In genomic region chr2:202814226-202814625, GRCh38 we compare ENCODE assay signal across 21 cellular contexts. TPM values are rescaled to one million over a fixed set of nuclear protein-coding genes. Genes with fewer than 3 reads are reported as not detected.
A peak's percentile ranks its signal among the peaks of the same experiment; 100 is the strongest.
DNase-seq lines count a peak whose midpoint lies in the region; ATAC-seq, FAIRE-seq and TF ChIP-seq lines count a peak whose summit lies in the region.
"Had no signal": no experiment of that assay in that cellular context is flagged by ENCODE, and none has a peak within 500 bp of the region (broad histone marks: within the 10 kb centered on the region; RNA-seq: fewer than 3 reads in every experiment).

No MANE protein-coding gene starts in this region.

- H3K9ac ChIP-seq in HepG2 (ENCODE audit: insufficient read depth, low read depth, low read length) (no peak overlapping the region), PC-3 (ENCODE audit: low read length) (no peak overlapping the region)

- WGBS in HepG2 (ENCODE audit: low lambda C conversion rate): 100% methylated on average over 1 of the region's 1 CpG
- 83% methylated on average over 1 of the region's 1 CpG for WGBS in right lobe of liver (ENCODE audit: insufficient coverage, low coverage, low lambda C conversion rate, missing lambda C conversion rate)

- no peaks in the 10 kb centered on the region for H3K36me3 ChIP-seq in HepG2 (replicated peaks in 1 of 2; ENCODE audit: control insufficient read depth in 1 of 2, insufficient read depth in 2 of 2, low read length in 2 of 2)
- H3K36me3 ChIP-seq in right lobe of liver: no peaks in the 10 kb centered on the region
- no peaks in the 10 kb centered on the region; the same call in 1 of the 2 replicates for H3K36me3 ChIP-seq in GM23338 (ENCODE audit: insufficient read depth)
- no peaks in the 10 kb centered on the region for H3K36me3 ChIP-seq in thoracic aorta
- no peaks in the 10 kb centered on the region for H3K36me3 ChIP-seq in PC-3 (ENCODE audit: low read depth, low read length)

- no peak for FAIRE-seq in HepG2 (lab: Jason Lieb, UNC)
- FAIRE-seq: A204.1, D721Med, G401.6, GM12892, HTR-8/SVneo had no signal

- H3K4me1 Mint-ChIP-seq in GM23338: no peaks in the 10 kb centered on the region
- H3K4me1 Mint-ChIP-seq in type B pancreatic cell (ENCODE audit: unreplicated experiment): peaks cover 7% of the 10 kb centered on the region
- H3K4me1 Mint-ChIP-seq: IgD-negative memory B cell had no signal

- DNase-seq in HepG2 (ENCODE audit: low spot score) (no peak), right lobe of liver (no peak), GM23338 (ENCODE audit: low spot score) (no peak), thoracic aorta (ENCODE audit: low spot score) (no peak), type B pancreatic cell (ENCODE audit: extremely low spot score, unreplicated experiment) (no peak), PC-3 (no peak)
- DNase-seq: AML-193; Caco-2; CD4-positive, alpha-beta T cell; GOT3; H7; HFFc6 had no signal

- no peak for TF ChIP-seq RAD21 in HepG2 (CRISPR knock-in tag; IDR thresholded peaks at IDR 0.05)

- POLR2A ChIA-PET in HepG2 (lab: Yijun Ruan, JAX): no interaction called here
- POLR2A ChIA-PET in PC-3 (lab: Charles Lee; ENCODE audit: unreplicated experiment): no interaction called here

- no peak for TF ChIP-seq EP300 in HepG2 (IDR thresholded peaks at IDR 0.05; ENCODE audit: low read depth in 2 of 2, low read length in 2 of 2)
- TF ChIP-seq EP300 in HepG2 (CRISPR knock-in tag; IDR thresholded peaks at IDR 0.05; ENCODE audit: borderline replicate concordance): no peak

- no peaks in the 10 kb centered on the region for H3K9me2 ChIP-seq in GM23338 (ENCODE audit: insufficient read depth)
- no peaks in the 10 kb centered on the region for H3K9me2 ChIP-seq in PC-3 (replicated peaks; ENCODE audit: low read length)

- H3K4me1 ChIP-seq in HepG2 (ENCODE audit: insufficient read depth, low read length) (no peaks in the 10 kb centered on the region), right lobe of liver (no peaks in the 10 kb centered on the region), GM23338 (ENCODE audit: insufficient read depth) (no peaks in the 10 kb centered on the region), thoracic aorta (ENCODE audit: control insufficient read depth in 1 of 2, low read depth in 2 of 2) (peaks cover 9 to 27% of the 10 kb centered on the region in 2 donors), PC-3 (ENCODE audit: insufficient read depth, low read length) (0 out of 2 replicates have a peak, but pooled peaks cover 3% of the 10 kb centered on the region)

- H3K27ac Mint-ChIP-seq in GM23338 (no peak overlapping the region), type B pancreatic cell (no peak overlapping the region)
- H3K27ac Mint-ChIP-seq: CD4-positive, alpha-beta T cell; HFFc6 had no signal

- TF ChIP-seq CTCF in HepG2 (CRISPR knock-in tag; IDR thresholded peaks at IDR 0.05) (no peak), right lobe of liver (IDR thresholded peaks at IDR 0.05) (no peak), GM23338 (conservative IDR thresholded peaks at IDR 0.05; ENCODE audit: low read depth in 2 of 2) (no peak), thoracic aorta (IDR thresholded peaks at IDR 0.05) (no peak), type B pancreatic cell (conservative IDR thresholded peaks at IDR 0.05) (no peak), PC-3 (conservative IDR thresholded peaks at IDR 0.05; ENCODE audit: low read depth, low read length) (no peak)

- H3K4me2 ChIP-seq in HepG2 (ENCODE audit: low read depth, low read length): no peak overlapping the region
- H3K4me2 ChIP-seq in GM23338: no peak overlapping the region
- no peak overlapping the region for H3K4me2 ChIP-seq in PC-3 (ENCODE audit: low read length)

- in situ Hi-C loops in HepG2 (cut with HindIII; ENCODE audit: extremely low pct_ligation_motif_present, low pct_unique_long_range_greater_than_20kb): no loop called here

- H3F3A ChIP-seq in GM23338 (replicated peaks; ENCODE audit: low read depth) (no peaks in the 10 kb centered on the region), PC-3 (ENCODE audit: low read length, unreplicated experiment) (no peaks in the 10 kb centered on the region)

- H2AFZ ChIP-seq in HepG2 (ENCODE audit: low read length): no peak overlapping the region
- H2AFZ ChIP-seq in GM23338: no peak overlapping the region
- no peak overlapping the region for H2AFZ ChIP-seq in PC-3 (ENCODE audit: low read length)

- intact Hi-C loops in HepG2 (cut with micrococcal nuclease; ENCODE audit: unreplicated experiment): no loop called here
- intact Hi-C loops in right lobe of liver (cut with DNase I): no loop called here
- intact Hi-C loops in PC-3 (cut with micrococcal nuclease): no loop called here

- H3K36me3 Mint-ChIP-seq in GM23338 (ENCODE audit: low read depth) (peaks cover 24% of the 10 kb centered on the region), type B pancreatic cell (peaks cover 15% of the 10 kb centered on the region)

- H3K27me3 ChIP-seq in HepG2 (ENCODE audit: control insufficient read depth in 1 of 2, insufficient read depth in 2 of 2, low read length in 2 of 2) (no peaks in the 10 kb centered on the region), right lobe of liver (no peaks in the 10 kb centered on the region), GM23338 (ENCODE audit: insufficient read depth) (no peaks in the 10 kb centered on the region), thoracic aorta (replicated peaks; ENCODE audit: insufficient read depth) (no peaks in the 10 kb centered on the region), PC-3 (ENCODE audit: low read length) (no peaks in the 10 kb centered on the region)

- no peak overlapping the region for H3K4me3 Mint-ChIP-seq in GM23338
- no peak overlapping the region for H3K4me3 Mint-ChIP-seq in type B pancreatic cell
- H3K4me3 Mint-ChIP-seq: CD4-positive, alpha-beta T cell; HFFc6; IgD-negative memory B cell had no signal

- no peaks in the 10 kb centered on the region for H3K79me2 ChIP-seq in HepG2 (ENCODE audit: insufficient read depth, low read length)
- H3K79me2 ChIP-seq in GM23338 (replicated peaks; ENCODE audit: insufficient read depth): no peaks in the 10 kb centered on the region
- H3K79me2 ChIP-seq in PC-3 (ENCODE audit: low read length): no peaks in the 10 kb centered on the region

- BruUV-seq in HepG2 (replicated peaks; lab: Mats Ljungman, UMichigan): no TSS peak
- no TSS peak for BruUV-seq in PC-3 (replicated peaks; lab: Mats Ljungman, UMichigan)

- H3K27ac ChIP-seq in HepG2 (ENCODE audit: extremely low read length, insufficient read depth, low read length) (no peak overlapping the region), right lobe of liver (no peak overlapping the region), GM23338 (ENCODE audit: low read depth) (no peak overlapping the region), thoracic aorta (peak overlapping the region; percentile 54 to 77), PC-3 (ENCODE audit: low read length) (no peak overlapping the region)
- H3K27ac ChIP-seq: C4-2B had no signal

- H3K27me3 Mint-ChIP-seq in GM23338 (ENCODE audit: insufficient read depth, low read depth, poor library complexity): no peaks in the 10 kb centered on the region
- H3K27me3 Mint-ChIP-seq in type B pancreatic cell: no peaks in the 10 kb centered on the region
- H3K27me3 Mint-ChIP-seq: CD4-positive, alpha-beta T cell; IgD-negative memory B cell had no signal

- CTCF ChIA-PET in HepG2 (lab: Yijun Ruan, JAX; ENCODE audit: low intra/inter-chr PET ratio, low total read pairs): no interaction called here
- CTCF ChIA-PET in PC-3 (lab: Charles Lee): no interaction called here

- H4K20me1 ChIP-seq in HepG2 (ENCODE audit: insufficient read depth, low read length) (no peaks in the 10 kb centered on the region), GM23338 (replicated peaks; ENCODE audit: insufficient read depth) (no peaks in the 10 kb centered on the region; the same call in 1 of the 2 replicates), PC-3 (ENCODE audit: low read length) (no peaks in the 10 kb centered on the region)

- H3K9me3 ChIP-seq in HepG2 (ENCODE audit: low read length) (no peaks in the 10 kb centered on the region), right lobe of liver (no peaks in the 10 kb centered on the region), thoracic aorta (no peaks in the 10 kb centered on the region), PC-3 (ENCODE audit: low read length) (no peaks in the 10 kb centered on the region)
- H3K9me3 ChIP-seq: Caco-2 had no signal

- ATAC-seq in HepG2 (no peak), right lobe of liver (no peak), GM23338 (peak; percentile 46; the same call in 1 of the 3 replicates), thoracic aorta (ENCODE audit: insufficient number of reproducible peaks, low FRiP score, low read depth) (no peak), HG03378 (IDR thresholded peaks at IDR 0.05; ENCODE audit: unreplicated experiment) (no peak), PC-3 (no peak)
- ATAC-seq: HCT116 had no signal

- TF ChIP-seq POLR2A in HepG2 (IDR thresholded peaks at IDR 0.05; ENCODE audit: insufficient read depth in 1 of 2, low read depth in 2 of 2, low read length in 2 of 2) (no peak), right lobe of liver (IDR thresholded peaks at IDR 0.05) (no peak)

- H3K4me3 ChIP-seq in HepG2 (replicated peaks in 1 of 3; ENCODE audit: insufficient read depth in 1 of 3, low read depth in 2 of 3, low read length in 3 of 3): no peak overlapping the region
- no peak overlapping the region for H3K4me3 ChIP-seq in right lobe of liver
- H3K4me3 ChIP-seq in GM23338: no peak overlapping the region
- H3K4me3 ChIP-seq in thoracic aorta: no peak overlapping the region
- H3K4me3 ChIP-seq in PC-3 (ENCODE audit: low read length): no peak overlapping the region

- H3K9me3 Mint-ChIP-seq in GM23338 (peaks cover 23% of the 10 kb centered on the region), type B pancreatic cell (peaks cover 4% of the 10 kb centered on the region)

RNA-seq across cellular contexts. Expression of gene ICA1L, which starts 57.3 kb away (rescaled TPM):
- 2.1 and 2.4 TPM in 2 replicates for total RNA-seq in HepG2 (2016; rRNA removed; fragmentation: Illumina TruSeq; extraction: Trizol)
- 1.8 and 3.4 TPM in 2 replicates for total RNA-seq in HepG2 (2016; cell fraction: cytosol; rRNA removed; fragmentation: Illumina TruSeq; extraction: Trizol; ENCODE audit: low read depth)
- total RNA-seq in HepG2 (2016; cell fraction: insoluble cytoplasmic fraction; rRNA removed; fragmentation: Illumina TruSeq; extraction: Trizol): 2.0 and 2.4 TPM in 2 replicates
- 2.4 and 3.0 TPM in 2 replicates for total RNA-seq in HepG2 (2016; cell fraction: membrane; rRNA removed; fragmentation: Illumina TruSeq; extraction: Trizol)
- 3.6 and 5.2 TPM in 2 replicates for total RNA-seq in HepG2 (2016; cell fraction: nucleus; rRNA removed; fragmentation: Illumina TruSeq; extraction: Trizol)
- polyA plus RNA-seq in HepG2 (2011; rRNA removed): 1.5 and 2.0 TPM in 2 replicates
- 0.47 and 0.77 TPM in 2 replicates for polyA plus RNA-seq in HepG2 (2011; cell fraction: cytosol; rRNA removed)
- polyA plus RNA-seq in HepG2 (2011; cell fraction: nucleus; rRNA removed): 1.6 and 2.1 TPM in 2 replicates
- polyA plus RNA-seq in HepG2 (2012): 0.85 and 1.6 TPM in 2 replicates
- 0.46 and 0.53 TPM in 2 replicates for polyA plus RNA-seq in HepG2 (2016; cell fraction: cytosol; fragmentation: Illumina TruSeq; extraction: Trizol; ENCODE audit: low read depth)
- polyA plus RNA-seq in HepG2 (2016; cell fraction: insoluble cytoplasmic fraction; fragmentation: Illumina TruSeq; extraction: Trizol; ENCODE audit: low read depth): 1.6 and 2.1 TPM in 2 replicates
- 0.85 and 1.3 TPM in 2 replicates for polyA plus RNA-seq in HepG2 (2016; cell fraction: membrane; fragmentation: Illumina TruSeq; extraction: Trizol; ENCODE audit: low read depth)
- 4.9 and 5.1 TPM in 2 replicates for polyA plus RNA-seq in HepG2 (2016; cell fraction: nucleus; fragmentation: Illumina TruSeq; extraction: Trizol; ENCODE audit: insufficient read depth, low read depth)
- polyA minus RNA-seq in HepG2 (2011; rRNA and poly(A)+ RNA removed; ENCODE audit: low replicate concordance): 0.40 and 0.56 TPM in 2 replicates
- polyA minus RNA-seq in HepG2 (2011; cell fraction: cytosol; rRNA and poly(A)+ RNA removed): 1.4 and 3.0 TPM in 2 replicates
- polyA minus RNA-seq in HepG2 (2011; cell fraction: nucleus; rRNA and poly(A)+ RNA removed): 6.4 and 7.5 TPM in 2 replicates
- under 1 TPM; 0.07 to 0.53 (median 0.15) TPM for total RNA-seq in right lobe of liver
- total RNA-seq in GM23338 (2014; rRNA removed; shearing (Covaris generic)): 5.6 and 7.2 TPM in 2 replicates
- 1.6 and 2.2 TPM in 2 replicates for polyA plus RNA-seq in GM23338 (2016; fragmentation: Nextera tagmentation; extraction: Ambion mirVana)
- total RNA-seq in thoracic aorta: 10 to 100 TPM; 12.9 to 13.7 TPM
- total RNA-seq in type B pancreatic cell (ENCODE audit: low replicate concordance): 4.5 and 11.5 TPM in 2 replicates
- 1.3 and 2.5 TPM in 2 replicates for total RNA-seq in PC-3 (2014; rRNA removed)

Comparison
In these comparisons a context has a peak if more than half of its experiments do, and no peak if none do; other contexts are left out.
1. H3K27ac ChIP-seq: peak in thoracic aorta (2 of 2); none in HepG2 (single experiment), right lobe of liver (0 of 3), GM23338 (single experiment) and PC-3 (single experiment).